Comparison of ENCODE assay signal across 8 cellular contexts in genomic region chr4:39699676-39700409, GRCh38. TPM values are rescaled to one million over a fixed set of nuclear protein-coding genes. Genes with fewer than 3 reads are reported as not detected.
DNase-seq lines count a peak whose midpoint lies in the region; ATAC-seq, FAIRE-seq and TF ChIP-seq lines count a peak whose summit lies in the region.

No MANE protein-coding gene starts in this region.

- no peak for TF ChIP-seq CTCF in ovary (IDR thresholded peaks at IDR 0.05)

- TF ChIP-seq EP300 in ovary (IDR thresholded peaks at IDR 0.05) = no peak

- ATAC-seq in HG03442 (IDR thresholded peaks at IDR 0.05; ENCODE audit: unreplicated experiment) (no peak), left colon (no peak), GM21360 (IDR thresholded peaks at IDR 0.05; ENCODE audit: unreplicated experiment) (no peak)

- 6 to 7% (median 6%) methylated on average over 4 of the region's 4 CpGs for WGBS in ovary, 3 donors

- DNase-seq in NCI-H69 (lab: John Stamatoyannopoulos, UW) (peak; percentile 11), ovary (no peak), left colon (no peak), NCI-H524 treated with DMSO at 0.1 percent for 48 hours (lab: John Stamatoyannopoulos, UW) (no peak)

- peak overlapping the region in 1 of 2 donors; percentile 96 for H3K9ac ChIP-seq in duodenal mucosa (ENCODE audit: low read depth in 1 of 2, low read length in 2 of 2)

- H3K27me3 ChIP-seq in duodenal mucosa (ENCODE audit: control insufficient read depth in 1 of 2, insufficient read depth in 2 of 2, low read length in 2 of 2) (no peaks in the 10 kb centered on the region), ovary (no peaks in the 10 kb centered on the region)

- no peak for TF ChIP-seq POLR2A in ovary (IDR thresholded peaks at IDR 0.05)

- H3K36me3 ChIP-seq in duodenal mucosa (ENCODE audit: control insufficient read depth in 1 of 2, insufficient read depth in 2 of 2, low read length in 2 of 2) (peaks cover 0 to 13% of the 10 kb centered on the region in 2 donors), ovary (no peaks in the 10 kb centered on the region)

- peak overlapping the region; percentile 98 for H3K4me3 ChIP-seq in duodenal mucosa (ENCODE audit: low read depth in 1 of 2, low read length in 2 of 2)
- peak overlapping the region; percentile 90 for H3K4me3 ChIP-seq in ovary

- intact Hi-C loops in ovary (cut with DNase I) = loop anchor here (2.0 to 10.0 kb wide), 3 partner anchors 275 to 277 kb away; partner anchors contain the start of gene PDS5A (in 4 of the 4)
- intact Hi-C loops in left colon (cut with DNase I, micrococcal nuclease) = loop anchor here in 1 of 2 donors (10.0 kb wide), 1 partner anchor 275 kb away; the partner anchor contains the start of gene PDS5A

- peaks cover 21 to 24% of the 10 kb centered on the region in 2 donors for H3K4me1 ChIP-seq in duodenal mucosa (ENCODE audit: control insufficient read depth in 1 of 2, insufficient read depth in 2 of 2, low read length in 2 of 2)
- no peaks in the 10 kb centered on the region for H3K4me1 ChIP-seq in ovary (ENCODE audit: insufficient read depth)

- FAIRE-seq in G401.6 (lab: Jason Lieb, UNC) = peak; percentile 76

- no peaks in the 10 kb centered on the region for H3K9me3 ChIP-seq in duodenal mucosa (ENCODE audit: control insufficient read depth in 1 of 2, low read length in 2 of 2)
- H3K9me3 ChIP-seq in ovary = no peaks in the 10 kb centered on the region

- H3K27ac ChIP-seq in duodenal mucosa (ENCODE audit: low read depth, low read length) (no peak overlapping the region), ovary (no peak overlapping the region)

RNA-seq across cellular contexts. Expression of gene UBE2K, which starts 1.9 kb away (rescaled TPM):
- total RNA-seq in ovary (10 to 100 TPM; 17.6 to 63.8 (median 52.2) TPM), left colon (10 to 100 TPM; 83.5 to 92.1 TPM)
- polyA plus RNA-seq in ovary = 10 to 100 TPM; 14.5 to 58.7 TPM
